In genomic region chr18:60053747-60054304, GRCh38 we compare ENCODE assay signal across 9 cellular contexts.
DNase-seq lines count a peak whose midpoint lies in the region; ATAC-seq, FAIRE-seq and TF ChIP-seq lines count a peak whose summit lies in the region.
"Had no signal": no experiment of that assay in that cellular context is flagged by ENCODE, and none has a peak within 500 bp of the region (broad histone marks: within the 10 kb centered on the region; RNA-seq: fewer than 3 reads in every experiment).

No MANE protein-coding gene starts in this region.

- TF ChIP-seq EP300 in K562 (IDR thresholded peaks at IDR 0.05; ENCODE audit: low read length) = peak; percentile 91

- H3K4me1 ChIP-seq in K562 (replicated peaks in 1 of 2; ENCODE audit: control insufficient read depth in 2 of 2, insufficient read depth in 2 of 2, low read length in 2 of 2) (peaks cover 4 to 19% of the 10 kb centered on the region in 2 experiments; a peak in 4 of 5 replicates), neural progenitor cell (no peaks in the 10 kb centered on the region), lower lobe of right lung (no peaks in the 10 kb centered on the region)

- WGBS in K562 (ENCODE audit: insufficient coverage, low coverage, missing lambda C conversion rate) = 7% methylated on average over 8 of the region's 8 CpGs

- H4K20me1 ChIP-seq in K562 (replicated peaks; ENCODE audit: control insufficient read depth, insufficient read depth, low read length) (no peaks in the 10 kb centered on the region), neural progenitor cell (ENCODE audit: low read depth) (no peaks in the 10 kb centered on the region)

- TF ChIP-seq CTCF in K562 (IDR thresholded peaks at IDR 0.05 in 2 of 3, conservative IDR thresholded peaks at IDR 0.05 in 1 of 3; ENCODE audit: insufficient read depth in 2 of 3, low read depth in 1 of 3, low read length in 3 of 3) (no peak), neural progenitor cell (IDR thresholded peaks at IDR 0.05) (no peak), lower lobe of right lung (IDR thresholded peaks at IDR 0.05) (no peak)

- peak; percentile 80 for DNase-seq in MG63
- DNase-seq in K562 (ENCODE audit: extremely low read depth in 1 of 4, low spot score in 3 of 4) = peak; percentile 70 to 94 (median 74)
- peak; percentile 11 for DNase-seq in neural progenitor cell (ENCODE audit: low spot score)
- DNase-seq in activated CD4-positive, alpha-beta T cell treated with anti-CD3 and anti-CD28 coated beads for 36 hours = no peak
- DNase-seq in activated effector memory CD4-positive, alpha-beta T cell treated with Interleukin-2 at 50 U/mL for 16 hours = no peak
- no peak for DNase-seq in lower lobe of right lung
- DNase-seq: activated effector memory CD4-positive, alpha-beta T cell treated with anti-CD3 and anti-CD28 coated beads, Interleukin-2, amount 50 U/mL, for 16 hours had no signal

- H3K4me2 ChIP-seq in K562 (ENCODE audit: insufficient read depth, low read length) (peak overlapping the region; percentile 45), neural progenitor cell (no peak overlapping the region)

- H3K9me3 Mint-ChIP-seq in neural progenitor cell = peaks cover 2% of the 10 kb centered on the region
- H3K9me3 Mint-ChIP-seq in activated CD4-positive, alpha-beta T cell treated with anti-CD3 and anti-CD28 coated beads for 36 hours (ENCODE audit: low read depth) = peaks cover 5% of the 10 kb centered on the region

- H3K27ac Mint-ChIP-seq in neural progenitor cell = peak overlapping the region; percentile 65
- no peak overlapping the region for H3K27ac Mint-ChIP-seq in activated CD4-positive, alpha-beta T cell treated with anti-CD3 and anti-CD28 coated beads for 36 hours

- TF ChIP-seq RAD21 in K562 (CRISPR knock-in tag; conservative IDR thresholded peaks at IDR 0.05 in 1 of 2, IDR thresholded peaks at IDR 0.05 in 1 of 2) = no peak

- H3K4me3 Mint-ChIP-seq in neural progenitor cell = no peak overlapping the region
- H3K4me3 Mint-ChIP-seq in activated CD4-positive, alpha-beta T cell treated with anti-CD3 and anti-CD28 coated beads for 36 hours = no peak overlapping the region

- H3K27ac ChIP-seq in K562 (ENCODE audit: extremely low read depth, low read depth, low read length) (peak overlapping the region; percentile 97), neural progenitor cell (no peak overlapping the region), lower lobe of right lung (no peak overlapping the region)

- intact Hi-C loops in K562 (cut with micrococcal nuclease) (no loop called here), lower lobe of right lung (cut with DNase I) (no loop called here)
- intact Hi-C loops in activated CD4-positive, alpha-beta T cell treated with anti-CD3 and anti-CD28 coated beads for 36 hours (cut with DNase I, micrococcal nuclease) = no loop called here

- H3K27me3 ChIP-seq in MG63 (no peaks in the 10 kb centered on the region), K562 (ENCODE audit: control insufficient read depth in 2 of 2, insufficient read depth in 2 of 2, low read length in 2 of 2) (no peaks in the 10 kb centered on the region), neural progenitor cell (no peaks in the 10 kb centered on the region), lower lobe of right lung (ENCODE audit: low read depth) (no peaks in the 10 kb centered on the region)

- CTCF ChIA-PET in K562 (lab: Yijun Ruan, JAX; ENCODE audit: low intra/inter-chr PET ratio) = no interaction called here
- CTCF ChIA-PET in activated CD4-positive, alpha-beta T cell treated with anti-CD3 and anti-CD28 coated beads for 36 hours (lab: Charles Lee) = interaction anchor here (1.1 kb wide), 1 partner anchor 57 kb away, joined by 3 read pairs; no protein-coding TSS in a partner anchor

- H3K9me3 ChIP-seq in MG63 = no peaks in the 10 kb centered on the region
- no peaks in the 10 kb centered on the region; the same call in 1 of the 2 replicates for H3K9me3 ChIP-seq in K562 (replicated peaks; ENCODE audit: control insufficient read depth, insufficient read depth, low read depth, low read length)
- H3K9me3 ChIP-seq in neural progenitor cell (ENCODE audit: low read depth) = no peaks in the 10 kb centered on the region
- H3K9me3 ChIP-seq in lower lobe of right lung = no peaks in the 10 kb centered on the region

- H2AFZ ChIP-seq in K562 (ENCODE audit: low read depth, low read length) (peak overlapping the region; percentile 95), neural progenitor cell (replicated peaks) (peak overlapping the region; percentile 1)

- peak; percentile 99 for FAIRE-seq in K562 (lab: Jason Lieb, UNC)

- ATAC-seq in GM18907 (IDR thresholded peaks at IDR 0.05; ENCODE audit: unreplicated experiment) (peak; percentile 40), K562 (peak; percentile 99), GM21786 (IDR thresholded peaks at IDR 0.05; ENCODE audit: unreplicated experiment) (no peak), lower lobe of right lung (no peak)
- no peak for ATAC-seq in activated CD4-positive, alpha-beta T cell treated with anti-CD3 and anti-CD28 coated beads for 36 hours

- H3K36me3 Mint-ChIP-seq in neural progenitor cell = no peaks in the 10 kb centered on the region
- H3K36me3 Mint-ChIP-seq in activated CD4-positive, alpha-beta T cell treated with anti-CD3 and anti-CD28 coated beads for 36 hours (ENCODE audit: low read depth) = no peaks in the 10 kb centered on the region

- no peaks in the 10 kb centered on the region for H3F3A ChIP-seq in neural progenitor cell (ENCODE audit: low read depth)

- H3K9ac ChIP-seq in K562 (ENCODE audit: insufficient read depth in 1 of 2, low read depth in 2 of 2, low read length in 2 of 2) = peak overlapping the region in 1 of 2 experiments; percentile 50; a peak in 2 of 4 replicates
- H3K9ac ChIP-seq in neural progenitor cell = no peak overlapping the region

- H3K27me3 Mint-ChIP-seq in neural progenitor cell (ENCODE audit: insufficient read depth, low read depth) = no peaks in the 10 kb centered on the region
- peaks cover 2% of the 10 kb centered on the region for H3K27me3 Mint-ChIP-seq in activated CD4-positive, alpha-beta T cell treated with anti-CD3 and anti-CD28 coated beads for 36 hours

- H3K4me3 ChIP-seq in MG63 (no peak overlapping the region), K562 (no peak overlapping the region), neural progenitor cell (no peak overlapping the region), lower lobe of right lung (no peak overlapping the region)

- POLR2A ChIA-PET in K562 (lab: Yijun Ruan, JAX) = no interaction called here
- POLR2A ChIA-PET in activated CD4-positive, alpha-beta T cell treated with anti-CD3 and anti-CD28 coated beads for 36 hours (lab: Charles Lee) = no interaction called here

- H3K4me1 Mint-ChIP-seq in neural progenitor cell = no peaks in the 10 kb centered on the region
- H3K4me1 Mint-ChIP-seq in activated CD4-positive, alpha-beta T cell treated with anti-CD3 and anti-CD28 coated beads for 36 hours = no peaks in the 10 kb centered on the region

- H3K79me2 ChIP-seq in K562 (ENCODE audit: control insufficient read depth, insufficient read depth, low read length) = no peaks in the 10 kb centered on the region
- H3K79me2 ChIP-seq in neural progenitor cell (ENCODE audit: low read depth) = no peaks in the 10 kb centered on the region

- no TSS peak for BruUV-seq in K562 (replicated peaks; lab: Mats Ljungman, UMichigan)

- no peaks in the 10 kb centered on the region for H3K36me3 ChIP-seq in MG63
- H3K36me3 ChIP-seq in K562 (ENCODE audit: control insufficient read depth, insufficient read depth, low read length) = no peaks in the 10 kb centered on the region
- no peaks in the 10 kb centered on the region for H3K36me3 ChIP-seq in neural progenitor cell
- H3K36me3 ChIP-seq in lower lobe of right lung = no peaks in the 10 kb centered on the region

- in situ Hi-C loops in K562 (cut with MboI) = no loop called here

- no peaks in the 10 kb centered on the region for H3K9me1 ChIP-seq in K562 (ENCODE audit: control insufficient read depth, insufficient read depth, low read length)

- 0 out of 2 replicates have a peak, but pooled peaks have one; percentile 17 for TF ChIP-seq POLR2A in K562 (conservative IDR thresholded peaks at IDR 0.05)

TF ChIP-seq in K562, 482 proteins besides CTCF, POLR2A, EP300 and RAD21 (continues in another document):
- TF ChIP-seq TEAD4 (IDR thresholded peaks at IDR 0.05; ENCODE audit: low read length) (peak; percentile 56; the same call in 1 of the 2 replicates), TEAD4 (CRISPR knock-in tag; IDR thresholded peaks at IDR 0.05; ENCODE audit: borderline replicate concordance) (no peak), POLR3G (IDR thresholded peaks at IDR 0.05; ENCODE audit: extremely low read depth, insufficient read length, insufficient replicate concordance) (no peak), MBD1 (CRISPR knock-in tag; IDR thresholded peaks at IDR 0.05) (no peak), USF1 (CRISPR knock-in tag; IDR thresholded peaks at IDR 0.05) (no peak), FOXM1 (IDR thresholded peaks at IDR 0.05; ENCODE audit: low read depth) (peak; percentile 53; the same call in 1 of the 2 replicates), FOXM1 (CRISPR knock-in tag; IDR thresholded peaks at IDR 0.05; ENCODE audit: low read depth) (no peak), SPI1 (IDR thresholded peaks at IDR 0.05; ENCODE audit: borderline replicate concordance, low read depth, low read length) (no peak), ZNF354B (CRISPR knock-in tag; IDR thresholded peaks at IDR 0.05) (no peak), TEAD1 (CRISPR knock-in tag; IDR thresholded peaks at IDR 0.05) (no peak)

Comparison
In these comparisons a context has a peak if more than half of its experiments do, and no peak if none do; other contexts are left out.
1. ATAC-seq: peak in GM18907 (single experiment) and K562 (single experiment); none in activated CD4-positive, alpha-beta T cell treated with anti-CD3 and anti-CD28 coated beads for 36 hours (single experiment), GM21786 (single experiment) and lower lobe of right lung (0 of 2).
2. DNase-seq: peak in MG63 (single experiment), K562 (4 of 4) and neural progenitor cell (single experiment); none in activated CD4-positive, alpha-beta T cell treated with anti-CD3 and anti-CD28 coated beads for 36 hours (single experiment), activated effector memory CD4-positive, alpha-beta T cell treated with Interleukin-2 at 50 U/mL for 16 hours (single experiment) and lower lobe of right lung (single experiment).